In genomic region chr2:220144411-220144810, GRCh38 we compare ENCODE assay signal across 2 cellular contexts.
TF ChIP-seq lines count a peak whose summit lies in the region.

No MANE protein-coding gene starts in this region.

TF ChIP-seq in IMR-90, 13 proteins besides CTCF, POLR2A, EP300 and RAD21:
- TF ChIP-seq MXI1 (IDR thresholded peaks at IDR 0.05; ENCODE audit: borderline replicate concordance, low read depth, low read length) (no peak), MAZ (IDR thresholded peaks at IDR 0.05; ENCODE audit: borderline replicate concordance, low read depth, low read length) (no peak), RFX5 (IDR thresholded peaks at IDR 0.05; ENCODE audit: low read depth, low read length) (no peak), MAFK (IDR thresholded peaks at IDR 0.05; ENCODE audit: low read depth, low read length) (no peak), BHLHE40 (IDR thresholded peaks at IDR 0.05; ENCODE audit: low read depth, low read length) (no peak), USF2 (IDR thresholded peaks at IDR 0.05; ENCODE audit: low read depth, low read length) (no peak)
TF ChIP-seq in IMR-90: peak in this region for 0.

TF ChIP-seq in HEK293T, 16 proteins besides CTCF, POLR2A, EP300 and RAD21:
- TF ChIP-seq LEF1 (IDR thresholded peaks at IDR 0.05; ENCODE audit: borderline replicate concordance) (no peak), ZNF384 (IDR thresholded peaks at IDR 0.05) (no peak), SUZ12 (IDR thresholded peaks at IDR 0.05) (no peak), PKNOX1 (IDR thresholded peaks at IDR 0.05) (no peak), L3MBTL2 (conservative IDR thresholded peaks at IDR 0.05) (no peak), BHLHE40 (IDR thresholded peaks at IDR 0.05; ENCODE audit: borderline replicate concordance) (no peak), NFRKB (IDR thresholded peaks at IDR 0.05) (no peak), ARNT (IDR thresholded peaks at IDR 0.05) (no peak), CTBP1 (IDR thresholded peaks at IDR 0.05; ENCODE audit: borderline replicate concordance) (no peak), FOXA1 (IDR thresholded peaks at IDR 0.05) (no peak), ELF4 (IDR thresholded peaks at IDR 0.05) (no peak), HDGF (IDR thresholded peaks at IDR 0.05; ENCODE audit: borderline replicate concordance) (no peak), SP1 (IDR thresholded peaks at IDR 0.05) (no peak), TARDBP (IDR thresholded peaks at IDR 0.05) (no peak), FOXK2 (IDR thresholded peaks at IDR 0.05) (no peak), FOXM1 (IDR thresholded peaks at IDR 0.05; ENCODE audit: borderline replicate concordance) (no peak)
